ENCODE assay signal across 33 cellular contexts in the genomic region with DNA sequence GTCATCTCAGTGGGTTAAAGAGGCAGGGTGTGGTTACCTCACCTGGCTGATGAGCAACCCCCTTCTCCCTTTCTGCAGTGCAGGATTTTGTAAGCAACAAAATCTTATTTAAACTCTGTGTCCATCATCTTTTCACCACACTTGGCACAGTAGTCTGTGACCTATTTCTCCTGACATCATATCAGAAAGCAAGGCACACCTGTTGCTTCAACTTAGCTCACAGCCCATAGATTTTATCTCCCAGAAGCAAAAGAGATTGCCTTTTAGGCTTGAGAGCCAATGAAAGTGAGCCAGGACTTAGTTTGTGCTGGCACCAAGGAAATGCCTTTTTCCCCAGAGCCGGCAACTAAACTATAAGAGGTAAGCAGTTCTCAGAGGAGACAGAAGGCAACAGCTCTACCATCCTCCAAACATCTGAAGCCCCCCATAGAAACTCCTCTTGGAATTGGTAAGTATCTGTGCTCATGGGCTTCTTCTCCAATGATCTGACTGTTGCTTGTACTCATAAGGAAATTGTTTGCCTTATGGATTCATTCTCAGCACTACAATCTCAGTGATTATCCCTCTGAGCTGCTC. TPM values are rescaled to one million over a fixed set of nuclear protein-coding genes. Genes with fewer than 3 reads are reported as not detected.
"Had no signal": no experiment of that assay in that cellular context is flagged by ENCODE, and none has a peak within 500 bp of the region (broad histone marks: within the 10 kb centered on the region; RNA-seq: fewer than 3 reads in every experiment).

TSS of gene ACSM6 (plus strand) at position 383 of the 576 bp plus-strand sequence. CDS start 248 bp downstream, outside the sequence.

- H3K4me1 ChIP-seq: esophagus squamous epithelium had no signal

- H3K27me3 ChIP-seq: esophagus squamous epithelium had no signal

- H3K36me3 ChIP-seq: esophagus squamous epithelium, WERI-Rb-1 had no signal

- H3K27me3 Mint-ChIP-seq: activated B cell treated with CpG ODN at 0.5 μM for 24 hours had no signal

- DNase-seq: activated B cell treated with CpG ODN at 0.5 μM for 24 hours; activated CD4-positive, alpha-beta T cell treated with anti-CD3 and anti-CD28 coated beads for 48 hours; activated CD4-positive, alpha-beta T cell treated with anti-CD3 and anti-CD28 coated beads, Interleukin-2, amount 50 U/mL, for 1 hour; activated CD4-positive, alpha-beta T cell treated with anti-CD3 and anti-CD28 coated beads, Interleukin-2, amount 50 U/mL, for 48 hours; activated CD8-positive, alpha-beta memory T cell treated with anti-CD3 and anti-CD28 coated beads for 24 hours; activated CD8-positive, alpha-beta T cell treated with anti-CD3 and anti-CD28 coated beads for 36 hours; activated effector memory CD4-positive, alpha-beta T cell treated with Interleukin-2 at 50 U/mL for 16 hours; activated gamma-delta T cell treated with Interleukin-2 at 50 U/mL for 16 hours; activated naive CD4-positive, alpha-beta T cell treated with anti-CD3 and anti-CD28 coated beads, Interleukin-2, amount 50 U/mL, for 16 hours; activated naive CD4-positive, alpha-beta T cell treated with Interleukin-2 at 50 U/mL for 16 hours; activated T-cell treated with anti-CD3 and anti-CD28 coated beads, Interleukin-2, amount 50 U/mL, for 4 hours; amniotic stem cell; anterior cingulate cortex; caudate nucleus; cortex of kidney; dermis blood vessel endothelial cell; effector CD4-positive, alpha-beta T cell; effector memory CD8-positive, alpha-beta T cell; esophagus squamous epithelium; foreskin melanocyte; T-helper 1 cell; T-helper 17 cell; T1000; WERI-Rb-1 had no signal

- H3K27ac ChIP-seq: esophagus squamous epithelium, WERI-Rb-1 had no signal

- H3K4me3 Mint-ChIP-seq: activated B cell treated with CpG ODN at 0.5 μM for 24 hours; activated CD8-positive, alpha-beta T cell treated with anti-CD3 and anti-CD28 coated beads for 36 hours; activated naive CD8-positive, alpha-beta T cell; activated T-cell treated with anti-CD3 and anti-CD28 coated beads, Interleukin-2, amount 50 U/mL, for 4 hours; activated T-helper 17 cell treated with anti-CD3 and anti-CD28 coated beads, Interleukin-2, amount 50 U/mL, for 72 hours; effector memory CD8-positive, alpha-beta T cell; T-helper 17 cell; T-helper 2 cell treated with Interferon-gamma antibody and Interleukin-4, amounts not matched to agents 5 μg/mL and 100 μg/mL, for 36 hours had no signal

- H3K4me1 Mint-ChIP-seq: activated B cell treated with CpG ODN at 0.5 μM for 24 hours; activated T-helper 17 cell treated with anti-CD3 and anti-CD28 coated beads, Interleukin-2, amount 50 U/mL, for 72 hours; T-helper 17 cell had no signal

- H3K9me3 ChIP-seq: esophagus squamous epithelium had no signal

- H3K4me3 ChIP-seq: esophagus squamous epithelium had no signal

- H3K27ac Mint-ChIP-seq: activated B cell treated with CpG ODN at 0.5 μM for 24 hours; activated CD8-positive, alpha-beta T cell treated with anti-CD3 and anti-CD28 coated beads for 36 hours; activated naive CD8-positive, alpha-beta T cell; activated T-helper 17 cell treated with anti-CD3 and anti-CD28 coated beads, Interleukin-2, amount 50 U/mL, for 72 hours; effector memory CD8-positive, alpha-beta T cell; T-helper 17 cell; T-helper 2 cell treated with Interferon-gamma antibody and Interleukin-4, amounts not matched to agents 5 μg/mL and 100 μg/mL, for 36 hours had no signal

- ATAC-seq: activated CD4-positive, CD25-positive, alpha-beta regulatory T cell treated with anti-CD3 and anti-CD28 coated beads, Interleukin-2, amount 50 U/mL, for 24 hours; activated CD8-positive, alpha-beta T cell treated with anti-CD3 and anti-CD28 coated beads for 36 hours; activated T-cell treated with anti-CD3 and anti-CD28 coated beads, Interleukin-2, amount 50 U/mL, for 4 hours; activated T-helper 17 cell treated with anti-CD3 and anti-CD28 coated beads, Interleukin-2, amount 50 U/mL, for 72 hours; effector memory CD8-positive, alpha-beta T cell; T-helper 17 cell had no signal

- H3K9me3 Mint-ChIP-seq: activated B cell treated with CpG ODN at 0.5 μM for 24 hours; activated CD8-positive, alpha-beta T cell treated with anti-CD3 and anti-CD28 coated beads for 36 hours; activated T-cell treated with anti-CD3 and anti-CD28 coated beads, Interleukin-2, amount 50 U/mL, for 4 hours; activated T-helper 17 cell treated with anti-CD3 and anti-CD28 coated beads, Interleukin-2, amount 50 U/mL, for 72 hours; T-helper 2 cell treated with Interferon-gamma antibody and Interleukin-4, amounts not matched to agents 5 μg/mL and 100 μg/mL, for 36 hours had no signal

RNA-seq across cellular contexts. Expression of gene ACSM6, which starts in this region (rescaled TPM):
- total RNA-seq: activated B cell treated with CpG ODN at 0.5 μM for 24 hours; activated CD8-positive, alpha-beta T cell treated with anti-CD3 and anti-CD28 coated beads for 36 hours; activated T-cell treated with anti-CD3 and anti-CD28 coated beads, Interleukin-2, amount 50 U/mL, for 4 hours; activated T-helper 17 cell treated with anti-CD3 and anti-CD28 coated beads, Interleukin-2, amount 50 U/mL, for 72 hours; astrocyte; chondrocyte; dermis blood vessel endothelial cell; esophagus squamous epithelium; fibroblast of lung; fibroblast of villous mesenchyme; T-helper 17 cell had no signal
- polyA plus RNA-seq: esophagus, fibroblast of lung had no signal
